In genomic region chr12:16608346-16608745, GRCh38 we compare ENCODE assay signal across 1 cellular context.
A peak's percentile ranks its signal among the peaks of the same experiment; 100 is the strongest.
TF ChIP-seq lines count a peak whose summit lies in the region.

No MANE protein-coding gene starts in this region.

TF ChIP-seq in GM12878, 131 proteins besides CTCF, POLR2A, EP300 and RAD21:
- TF ChIP-seq TCF3 (IDR thresholded peaks at IDR 0.05; ENCODE audit: borderline replicate concordance, insufficient read depth, low read depth, low read length) (no peak), ATF7 (IDR thresholded peaks at IDR 0.05; ENCODE audit: low read depth) (peak; percentile 19; the same call in 1 of the 2 replicates)
